ENCODE assay signal across 9 cellular contexts in the genomic region with DNA sequence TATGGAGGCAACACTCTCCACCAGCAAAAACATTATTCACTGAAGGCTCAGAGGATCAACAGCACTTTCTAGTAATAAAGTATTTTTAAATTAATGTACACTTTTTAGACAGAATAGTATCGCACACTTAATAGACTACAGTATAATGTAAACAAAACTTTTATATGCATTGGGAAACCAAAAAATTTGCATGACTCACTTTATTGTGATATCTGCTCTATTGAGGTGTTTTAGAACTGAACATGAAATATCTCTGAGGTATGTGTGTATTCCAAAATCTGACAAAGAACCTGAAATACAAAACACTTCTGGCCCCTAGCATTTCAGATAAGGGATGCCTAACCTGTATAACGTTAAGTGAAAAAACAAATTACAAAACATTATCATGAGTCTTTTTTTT.
"Had no signal": no experiment of that assay in that cellular context is flagged by ENCODE, and none has a peak within 500 bp of the region (broad histone marks: within the 10 kb centered on the region; RNA-seq: fewer than 3 reads in every experiment).

No MANE protein-coding gene starts in this region.

- H3K27ac Mint-ChIP-seq: GM23338, HFFc6, IgD-negative memory B cell had no signal

- ATAC-seq: GM23338, HCT116, HepG2 had no signal

- H3K4me3 ChIP-seq: GM23338, HAP-1 had no signal

- H3K4me1 Mint-ChIP-seq: IgD-negative memory B cell had no signal

- H3K27me3 Mint-ChIP-seq: IgD-negative memory B cell had no signal

- H3K9me3 Mint-ChIP-seq: GM23338, HFFc6 had no signal

- FAIRE-seq: H1, H54, HepG2 had no signal

- H3K4me1 ChIP-seq: HAP-1 had no signal

- H3K36me3 ChIP-seq: HAP-1 had no signal

- H3K9me3 ChIP-seq: HAP-1 had no signal

- DNase-seq: HFFc6, KBM-7 had no signal

- H3K4me3 Mint-ChIP-seq: GM23338, HFFc6, IgD-negative memory B cell had no signal
